16 cellular contexts compared by ENCODE assay signal in genomic region chr7:91632234-91632947, GRCh38.
"Had no signal": no experiment of that assay in that cellular context is flagged by ENCODE, and none has a peak within 500 bp of the region (broad histone marks: within the 10 kb centered on the region; RNA-seq: fewer than 3 reads in every experiment).

No MANE protein-coding gene starts in this region.

- H3K4me1 Mint-ChIP-seq: activated naive CD8-positive, alpha-beta T cell treated with anti-CD3 and anti-CD28 coated beads for 36 hours; stimulated activated naive CD8-positive, alpha-beta T cell treated with anti-CD3 and anti-CD28 coated beads, Interleukin-15, amount 100 ng/mL, for 72 hours had no signal

- H3K9me3 ChIP-seq: left ventricle myocardium inferior, pancreas had no signal

- H3K27me3 Mint-ChIP-seq: activated naive CD8-positive, alpha-beta T cell treated with anti-CD3 and anti-CD28 coated beads for 36 hours; stimulated activated naive CD8-positive, alpha-beta T cell treated with anti-CD3 and anti-CD28 coated beads, Interleukin-15, amount 100 ng/mL, for 72 hours had no signal

- H3K9me3 Mint-ChIP-seq: activated naive CD8-positive, alpha-beta T cell treated with anti-CD3 and anti-CD28 coated beads for 36 hours; stimulated activated naive CD8-positive, alpha-beta T cell treated with anti-CD3 and anti-CD28 coated beads, Interleukin-15, amount 100 ng/mL, for 72 hours had no signal

- H3K4me3 ChIP-seq: left ventricle myocardium inferior, pancreas, smooth muscle cell had no signal

- H3K27ac ChIP-seq: left ventricle myocardium inferior, pancreas, WERI-Rb-1 had no signal

- H3K27ac Mint-ChIP-seq: activated naive CD8-positive, alpha-beta T cell treated with anti-CD3 and anti-CD28 coated beads for 36 hours had no signal

- H3K4me3 Mint-ChIP-seq: activated naive CD8-positive, alpha-beta T cell treated with anti-CD3 and anti-CD28 coated beads for 36 hours; stimulated activated naive CD8-positive, alpha-beta T cell treated with anti-CD3 and anti-CD28 coated beads, Interleukin-15, amount 100 ng/mL, for 72 hours had no signal

- H3K36me3 ChIP-seq: left ventricle myocardium inferior, pancreas, WERI-Rb-1 had no signal

- H3K27me3 ChIP-seq: pancreas had no signal

- DNase-seq: activated CD4-positive, alpha-beta T cell treated with anti-CD3 and anti-CD28 coated beads, Interleukin-2, amount 50 U/mL, for 4 hours; activated naive CD8-positive, alpha-beta T cell treated with anti-CD3 and anti-CD28 coated beads for 36 hours; activated T-cell treated with anti-CD3 and anti-CD28 coated beads for 4 hours; amygdala; head of caudate nucleus; left ventricle myocardium inferior; pancreas; stimulated activated CD4-positive, alpha-beta T cell treated with anti-CD3 and anti-CD28 coated beads, Interleukin-4, amount 100 ng/mL, for 1 hour; stimulated activated naive CD8-positive, alpha-beta T cell treated with anti-CD3 and anti-CD28 coated beads, Interleukin-15, amount 100 ng/mL, for 72 hours; T-helper 1 cell; T-helper 9 cell; WERI-Rb-1 had no signal

- H3K36me3 Mint-ChIP-seq: activated naive CD8-positive, alpha-beta T cell treated with anti-CD3 and anti-CD28 coated beads for 36 hours had no signal

- H3K4me2 ChIP-seq: smooth muscle cell had no signal

- FAIRE-seq: colon, endometrium, frontal cortex, pancreas had no signal
